ENCODE assay signal across 8 cellular contexts in the genomic region with DNA sequence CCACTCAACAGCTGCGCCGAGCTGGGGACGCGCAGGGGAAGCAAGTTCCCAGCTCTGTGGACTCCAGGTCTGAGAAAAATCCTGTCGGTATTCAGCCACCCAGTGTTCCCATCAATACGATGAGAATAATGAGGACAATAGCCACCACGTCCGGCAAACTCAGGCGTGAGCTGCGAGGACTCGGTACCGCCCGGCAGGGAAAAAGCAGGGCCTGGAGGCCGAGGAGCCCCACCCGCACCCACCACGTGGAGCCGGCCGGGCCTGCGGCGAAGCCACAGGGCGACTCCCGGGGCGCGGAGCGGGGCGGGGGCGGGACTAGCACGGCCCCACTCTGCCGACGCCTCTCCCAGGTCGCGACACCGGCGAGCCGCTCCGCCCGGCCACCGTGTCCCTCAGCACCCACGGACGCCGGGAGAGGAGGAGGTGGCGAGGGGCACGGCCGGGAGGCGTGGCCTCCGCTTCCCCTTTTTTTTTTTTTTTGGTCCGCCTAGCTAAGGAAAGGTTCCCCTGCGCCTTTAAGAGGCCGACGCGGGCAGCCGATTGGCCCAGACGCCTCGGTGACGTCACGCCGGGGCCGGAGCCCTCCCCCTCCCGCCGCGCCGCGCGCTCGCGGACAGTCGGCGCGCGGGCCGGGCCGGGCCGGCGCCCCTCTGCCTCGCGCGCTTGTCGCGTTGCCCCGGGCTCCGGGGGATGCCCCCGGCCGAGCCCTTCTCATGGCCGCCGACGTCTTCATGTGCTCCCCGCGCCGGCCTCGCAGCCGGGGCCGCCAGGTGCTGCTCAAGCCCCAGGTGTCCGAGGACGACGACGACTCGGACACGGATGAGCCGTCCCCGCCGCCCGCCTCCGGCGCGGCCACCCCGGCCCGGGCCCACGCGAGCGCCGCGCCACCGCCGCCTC. TPM values are rescaled to one million over a fixed set of nuclear protein-coding genes. Genes with fewer than 3 reads are reported as not detected.
DNase-seq lines count a peak whose midpoint lies in the region; ATAC-seq and TF ChIP-seq lines count a peak whose summit lies in the region.

A gene with protein sequence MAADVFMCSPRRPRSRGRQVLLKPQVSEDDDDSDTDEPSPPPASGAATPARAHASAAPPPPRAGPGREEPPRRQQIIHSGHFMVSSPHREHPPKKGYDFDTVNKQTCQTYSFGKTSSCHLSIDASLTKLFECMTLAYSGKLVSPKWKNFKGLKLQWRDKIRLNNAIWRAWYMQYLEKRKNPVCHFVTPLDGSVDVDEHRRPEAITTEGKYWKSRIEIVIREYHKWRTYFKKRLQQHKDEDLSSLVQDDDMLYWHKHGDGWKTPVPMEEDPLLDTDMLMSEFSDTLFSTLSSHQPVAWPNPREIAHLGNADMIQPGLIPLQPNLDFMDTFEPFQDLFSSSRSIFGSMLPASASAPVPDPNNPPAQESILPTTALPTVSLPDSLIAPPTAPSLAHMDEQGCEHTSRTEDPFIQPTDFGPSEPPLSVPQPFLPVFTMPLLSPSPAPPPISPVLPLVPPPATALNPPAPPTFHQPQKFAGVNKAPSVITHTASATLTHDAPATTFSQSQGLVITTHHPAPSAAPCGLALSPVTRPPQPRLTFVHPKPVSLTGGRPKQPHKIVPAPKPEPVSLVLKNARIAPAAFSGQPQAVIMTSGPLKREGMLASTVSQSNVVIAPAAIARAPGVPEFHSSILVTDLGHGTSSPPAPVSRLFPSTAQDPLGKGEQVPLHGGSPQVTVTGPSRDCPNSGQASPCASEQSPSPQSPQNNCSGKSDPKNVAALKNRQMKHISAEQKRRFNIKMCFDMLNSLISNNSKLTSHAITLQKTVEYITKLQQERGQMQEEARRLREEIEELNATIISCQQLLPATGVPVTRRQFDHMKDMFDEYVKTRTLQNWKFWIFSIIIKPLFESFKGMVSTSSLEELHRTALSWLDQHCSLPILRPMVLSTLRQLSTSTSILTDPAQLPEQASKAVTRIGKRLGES (plus strand): TSS at position 616 of the 897 bp plus-strand sequence. CDS start 98 bp downstream, at position 714.

- POLR2A ChIA-PET in HEK293 (lab: Yijun Ruan, JAX) = interaction anchor here (0.6 to 2.3 kb wide), 16 partner anchors 8 to 498 kb away, joined by 3 to 32 read pairs (median 4); a partner anchor contains a TSS

- peak within 1 kb of the TSS; percentile 85; the same call in 1 of the 2 replicates for H3K27ac ChIP-seq in HEK293 (ENCODE audit: extremely low read depth, low read depth, low read length)
- peak within 1 kb of the TSS; percentile 52 to 95 (median 90) for H3K27ac ChIP-seq in gastroesophageal sphincter
- peak within 1 kb of the TSS; percentile 38 for H3K27ac ChIP-seq in temporal lobe (ENCODE audit: low read depth, low read length)

- TF ChIP-seq EP300 in gastroesophageal sphincter (IDR thresholded peaks at IDR 0.05) = no peak

- peaks cover 47% of the 10 kb centered on the region for H3K4me1 Mint-ChIP-seq in activated naive CD4-positive, alpha-beta T cell treated with anti-CD3 and anti-CD28 coated beads for 36 hours (ENCODE audit: low read depth)

- intact Hi-C loops in activated naive CD4-positive, alpha-beta T cell treated with anti-CD3 and anti-CD28 coated beads for 36 hours (cut with micrococcal nuclease) = loop anchor here (1.0 to 5.0 kb wide), 4 partner anchors 24 to 451 kb away; a partner anchor contains a TSS

- no peaks in the 10 kb centered on the region for H3K27me3 ChIP-seq in gastroesophageal sphincter

- CTCF ChIA-PET in HEK293 (lab: Yijun Ruan, JAX) = interaction anchor here (0.7 to 2.5 kb wide), 4 partner anchors 15 to 145 kb away, joined by 3 to 11 read pairs (median 4); no protein-coding TSS in a partner anchor
- CTCF ChIA-PET in activated naive CD4-positive, alpha-beta T cell treated with anti-CD3 and anti-CD28 coated beads for 36 hours (lab: Charles Lee) = interaction anchor here (0.8 to 1.5 kb wide), 2 partner anchors 11 to 44 kb away, joined by 6 to 7 read pairs; no protein-coding TSS in a partner anchor

- H3K9me3 Mint-ChIP-seq in activated naive CD4-positive, alpha-beta T cell treated with anti-CD3 and anti-CD28 coated beads for 36 hours = no peaks in the 10 kb centered on the region

- WGBS in gastroesophageal sphincter (ENCODE audit: low coverage in 1 of 2), 2 donors = 0 to 2% methylated on average over 4 to 8 of the region's 114 CpGs

- H3K9me3 ChIP-seq in HEK293 (ENCODE audit: control insufficient read depth, insufficient read depth, low read depth, low read length) (no peaks in the 10 kb centered on the region), gastroesophageal sphincter (no peaks in the 10 kb centered on the region)

- H3K4me3 ChIP-seq in HEK293 (ENCODE audit: low read depth, low read length) (peak within 1 kb of the TSS; percentile 74), gastroesophageal sphincter (peak within 1 kb of the TSS; percentile 69 to 84)

- peak within 1 kb of the TSS; percentile 51 for H3K27ac Mint-ChIP-seq in activated naive CD4-positive, alpha-beta T cell treated with anti-CD3 and anti-CD28 coated beads for 36 hours

- DNase-seq in GF-D8 (lab: John Stamatoyannopoulos, UW) = peak; percentile 85
- DNase-seq in MV-4-11 (lab: John Stamatoyannopoulos, UW) = peak; percentile 92
- peak; percentile 96 for DNase-seq in SK-N-DZ (ENCODE audit: low spot score)
- DNase-seq in activated naive CD4-positive, alpha-beta T cell treated with anti-CD3 and anti-CD28 coated beads for 36 hours = peak; percentile 91
- peak; percentile 85 for DNase-seq in occipital lobe (lab: John Stamatoyannopoulos, UW)

- TF ChIP-seq CTCF in HEK293 (tag by site-specific recombination; IDR thresholded peaks at IDR 0.05) = no peak
- TF ChIP-seq CTCF in gastroesophageal sphincter (IDR thresholded peaks at IDR 0.05) = peak in 2 of 4 experiments; percentile 4

- H3K4me3 Mint-ChIP-seq in activated naive CD4-positive, alpha-beta T cell treated with anti-CD3 and anti-CD28 coated beads for 36 hours = peak within 1 kb of the TSS; percentile 85

- no peaks in the 10 kb centered on the region for H3K36me3 Mint-ChIP-seq in activated naive CD4-positive, alpha-beta T cell treated with anti-CD3 and anti-CD28 coated beads for 36 hours (ENCODE audit: low read depth)

- H3K36me3 ChIP-seq in HEK293 (ENCODE audit: control insufficient read depth in 2 of 2, insufficient read depth in 1 of 2, low read length in 2 of 2) = peaks cover 0 to 3% of the 10 kb centered on the region in 2 experiments; a peak in 2 of 3 replicates
- H3K36me3 ChIP-seq in gastroesophageal sphincter = peaks cover 0 to under 1% of the 10 kb centered on the region in 2 donors

- H3K4me1 ChIP-seq in HEK293 (ENCODE audit: control insufficient read depth, insufficient read depth, low read length) = peaks cover 16% of the 10 kb centered on the region
- peaks cover 0 to 51% (median 23%) of the 10 kb centered on the region in 3 donors for H3K4me1 ChIP-seq in gastroesophageal sphincter

- peak; percentile 92 for ATAC-seq in gastroesophageal sphincter

- no peaks in the 10 kb centered on the region for H3K27me3 Mint-ChIP-seq in activated naive CD4-positive, alpha-beta T cell treated with anti-CD3 and anti-CD28 coated beads for 36 hours (ENCODE audit: low read depth)

- TF ChIP-seq POLR2A in gastroesophageal sphincter (IDR thresholded peaks at IDR 0.05) = peak; percentile 97 to 99

TF ChIP-seq in HEK293, 187 proteins besides CTCF, POLR2A, EP300 and RAD21 (continues in another document):
- TF ChIP-seq ZNF366 (tag by site-specific recombination; conservative IDR thresholded peaks at IDR 0.05) (no peak), ZNF548 (tag by site-specific recombination; IDR thresholded peaks at IDR 0.05) (no peak)
- TF ChIP-seq, protein P1, sequence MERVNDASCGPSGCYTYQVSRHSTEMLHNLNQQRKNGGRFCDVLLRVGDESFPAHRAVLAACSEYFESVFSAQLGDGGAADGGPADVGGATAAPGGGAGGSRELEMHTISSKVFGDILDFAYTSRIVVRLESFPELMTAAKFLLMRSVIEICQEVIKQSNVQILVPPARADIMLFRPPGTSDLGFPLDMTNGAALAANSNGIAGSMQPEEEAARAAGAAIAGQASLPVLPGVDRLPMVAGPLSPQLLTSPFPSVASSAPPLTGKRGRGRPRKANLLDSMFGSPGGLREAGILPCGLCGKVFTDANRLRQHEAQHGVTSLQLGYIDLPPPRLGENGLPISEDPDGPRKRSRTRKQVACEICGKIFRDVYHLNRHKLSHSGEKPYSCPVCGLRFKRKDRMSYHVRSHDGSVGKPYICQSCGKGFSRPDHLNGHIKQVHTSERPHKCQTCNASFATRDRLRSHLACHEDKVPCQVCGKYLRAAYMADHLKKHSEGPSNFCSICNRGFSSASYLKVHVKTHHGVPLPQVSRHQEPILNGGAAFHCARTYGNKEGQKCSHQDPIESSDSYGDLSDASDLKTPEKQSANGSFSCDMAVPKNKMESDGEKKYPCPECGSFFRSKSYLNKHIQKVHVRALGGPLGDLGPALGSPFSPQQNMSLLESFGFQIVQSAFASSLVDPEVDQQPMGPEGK (tag by site-specific recombination; IDR thresholded peaks at IDR 0.05) = peak; percentile 65
- TF ChIP-seq, protein P2, sequence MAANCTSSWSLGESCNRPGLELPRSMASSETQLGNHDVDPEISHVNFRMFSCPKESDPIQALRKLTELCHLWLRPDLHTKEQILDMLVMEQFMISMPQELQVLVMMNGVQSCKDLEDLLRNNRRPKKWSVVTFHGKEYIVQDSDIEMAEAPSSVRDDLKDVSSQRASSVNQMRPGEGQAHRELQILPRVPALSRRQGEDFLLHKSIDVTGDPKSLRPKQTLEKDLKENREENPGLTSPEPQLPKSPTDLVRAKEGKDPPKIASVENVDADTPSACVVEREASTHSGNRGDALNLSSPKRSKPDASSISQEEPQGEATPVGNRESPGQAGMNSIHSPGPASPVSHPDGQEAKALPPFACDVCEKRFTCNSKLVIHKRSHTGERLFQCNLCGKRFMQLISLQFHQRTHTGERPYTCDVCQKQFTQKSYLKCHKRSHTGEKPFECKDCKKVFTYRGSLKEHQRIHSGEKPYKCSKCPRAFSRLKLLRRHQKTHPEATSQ (tag by site-specific recombination; IDR thresholded peaks at IDR 0.05) = peak; percentile 75; the same call in 1 of the 2 replicates

RNA-seq across cellular contexts. Expression of the gene that starts here (rescaled TPM):
- 15.9 and 17.4 TPM in 2 replicates for polyA plus RNA-seq in SK-N-DZ (2014; cell fraction: cytosol; rRNA removed)
- 19.5 and 42.0 TPM in 2 replicates for polyA plus RNA-seq in SK-N-DZ (2014; cell fraction: nucleus; rRNA removed)
- total RNA-seq in activated naive CD4-positive, alpha-beta T cell treated with anti-CD3 and anti-CD28 coated beads for 36 hours = 10 to 100 TPM; 18.8 to 22.0 TPM
- 10 to 100 TPM; 28.8 to 87.4 (median 54.9) TPM for total RNA-seq in gastroesophageal sphincter
- total RNA-seq in occipital lobe = 7.6 TPM
- total RNA-seq in temporal lobe = 9.3 TPM

Comparison
In these comparisons a context has a peak if more than half of its experiments do, and no peak if none do; other contexts are left out.
1. Peak in every context shown above with its lines: DNase-seq, ATAC-seq, H3K4me3 ChIP-seq and H3K27ac ChIP-seq.
2. H3K27ac ChIP-seq: peak in every context shown above with its lines; median percentile 90 in gastroesophageal sphincter; 85 in HEK293; 38 in temporal lobe.